ENCODE assay signal across 14 cellular contexts in the genomic region with DNA sequence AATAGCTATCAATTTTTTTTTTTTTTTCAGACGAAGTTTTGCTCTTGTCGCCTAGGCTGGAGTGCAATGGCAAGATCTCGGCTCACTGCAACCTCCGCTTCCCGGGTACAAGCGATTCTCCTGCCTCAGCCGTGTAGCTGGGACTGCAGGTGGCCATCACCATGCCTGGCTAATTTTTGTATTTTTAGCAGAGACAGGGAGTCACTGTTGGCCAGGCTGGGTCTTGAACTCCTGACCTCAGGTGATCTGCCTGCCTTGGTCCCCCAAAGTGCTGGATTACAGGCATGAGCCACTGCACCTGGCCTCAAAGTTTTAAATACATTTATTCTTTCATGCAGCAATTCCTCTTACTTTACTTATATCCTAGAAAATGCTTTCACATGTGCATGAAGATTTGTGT. TPM values are rescaled to one million over a fixed set of nuclear protein-coding genes. Genes with fewer than 3 reads are reported as not detected.
DNase-seq lines count a peak whose midpoint lies in the region; ATAC-seq, FAIRE-seq and TF ChIP-seq lines count a peak whose summit lies in the region.
"Had no signal": no experiment of that assay in that cellular context is flagged by ENCODE, and none has a peak within 500 bp of the region (broad histone marks: within the 10 kb centered on the region; RNA-seq: fewer than 3 reads in every experiment).

No MANE protein-coding gene starts in this region.

- H3K4me1 ChIP-seq in right cardiac atrium (ENCODE audit: control insufficient read depth, insufficient read depth, low read length), result no peaks in the 10 kb centered on the region
- H3K4me1 ChIP-seq: BE2C, pancreas had no signal

- no peaks in the 10 kb centered on the region for H3K9me3 Mint-ChIP-seq in memory B cell
- H3K9me3 Mint-ChIP-seq: activated T-cell treated with anti-CD3 and anti-CD28 coated beads, Interleukin-2, amount 50 U/mL, for 4 hours had no signal

- H3K9me3 ChIP-seq in right cardiac atrium (ENCODE audit: control insufficient read depth, low read length), result no peaks in the 10 kb centered on the region
- H3K9me3 ChIP-seq: BE2C, pancreas had no signal

- peaks cover 54% of the 10 kb centered on the region for H3K4me1 Mint-ChIP-seq in memory B cell

- H3K36me3 Mint-ChIP-seq in memory B cell, result peaks cover 16% of the 10 kb centered on the region

- H3K27me3 Mint-ChIP-seq in memory B cell, result no peaks in the 10 kb centered on the region

- H3K27ac ChIP-seq in C4-2B, result peak overlapping the region; percentile 31
- peak overlapping the region; percentile 93 for H3K27ac ChIP-seq in VCaP
- H3K27ac ChIP-seq in right cardiac atrium (ENCODE audit: low read length), result no peak overlapping the region
- H3K27ac ChIP-seq: cardiac muscle cell, pancreas had no signal

- no peak for FAIRE-seq in RCC 7860 (lab: Jason Lieb, UNC)
- FAIRE-seq: pancreas had no signal

- intact Hi-C loops in right cardiac atrium (cut with DNase I), result no loop called here

- peak overlapping the region; percentile 88 for H3K27ac Mint-ChIP-seq in memory B cell

- ATAC-seq in GM19351 (IDR thresholded peaks at IDR 0.05; ENCODE audit: unreplicated experiment) (peak; percentile 2), memory B cell (ENCODE audit: low read depth) (no peak), GM21786 (IDR thresholded peaks at IDR 0.05; ENCODE audit: unreplicated experiment) (no peak), right cardiac atrium (no peak)

- peak overlapping the region; percentile 29 for H3K4me3 Mint-ChIP-seq in memory B cell

- DNase-seq in memory B cell (ENCODE audit: low spot score in 2 of 2), result no peak
- no peak for DNase-seq in right cardiac atrium
- DNase-seq in RCC 7860 (ENCODE audit: low spot score), result no peak
- no peak for DNase-seq in NCI-H510A (lab: John Stamatoyannopoulos, UW)
- DNase-seq: BE2C, hypothalamus, pancreas, T1000 had no signal

- no peak for TF ChIP-seq CTCF in C4-2B (conservative IDR thresholded peaks at IDR 0.05)
- no peak for TF ChIP-seq CTCF in VCaP (conservative IDR thresholded peaks at IDR 0.05)

- WGBS in right cardiac atrium, result 92% methylated on average over 7 of the region's 7 CpGs

- no peaks in the 10 kb centered on the region for H3K27me3 ChIP-seq in right cardiac atrium (ENCODE audit: control insufficient read depth, insufficient read depth)
- H3K27me3 ChIP-seq: BE2C, cardiac muscle cell, pancreas had no signal

- H3K4me3 ChIP-seq in right cardiac atrium (ENCODE audit: low read length), result no peak overlapping the region
- H3K4me3 ChIP-seq: cardiac muscle cell, pancreas had no signal

RNA-seq across cellular contexts. Expression of gene TRIM14, which starts 17.6 kb away (rescaled TPM):
- total RNA-seq in right cardiac atrium, result 1 to 10 TPM; 3.8 to 8.1 (median 4.8) TPM
- 1.2 TPM for polyA plus RNA-seq in right cardiac atrium

RNA-seq across cellular contexts. Expression of gene NANS, which starts 44.9 kb away (rescaled TPM):
- 10 to 100 TPM; 25.0 to 32.4 (median 30.2) TPM for total RNA-seq in right cardiac atrium
- 37.2 TPM for polyA plus RNA-seq in right cardiac atrium
